ENCODE assay signal across 1 cellular context in the genomic region with DNA sequence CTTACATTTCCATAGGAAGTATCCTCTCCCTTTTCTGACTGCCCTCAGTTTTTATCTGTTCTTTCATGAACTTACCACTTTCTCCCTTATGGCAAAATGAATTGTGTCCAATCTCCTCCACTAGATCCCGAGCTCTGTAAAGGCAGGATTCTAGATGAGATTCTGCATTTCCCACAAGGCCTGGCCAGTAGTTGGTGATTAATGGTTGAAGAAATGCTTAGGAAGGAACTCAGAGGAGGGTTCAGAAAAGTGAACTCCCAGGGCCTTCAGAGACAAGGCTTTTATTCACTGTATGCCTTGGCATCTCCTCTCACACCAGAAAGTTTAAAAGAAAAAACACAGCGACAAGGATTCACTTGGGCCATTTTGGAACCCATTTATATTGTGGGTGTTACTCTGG.
TF ChIP-seq lines count a peak whose summit lies in the region.

No MANE protein-coding gene starts in this region.

TF ChIP-seq in K562, 482 proteins besides CTCF, POLR2A, EP300 and RAD21 (continued from another document):
- TF ChIP-seq, protein P1, sequence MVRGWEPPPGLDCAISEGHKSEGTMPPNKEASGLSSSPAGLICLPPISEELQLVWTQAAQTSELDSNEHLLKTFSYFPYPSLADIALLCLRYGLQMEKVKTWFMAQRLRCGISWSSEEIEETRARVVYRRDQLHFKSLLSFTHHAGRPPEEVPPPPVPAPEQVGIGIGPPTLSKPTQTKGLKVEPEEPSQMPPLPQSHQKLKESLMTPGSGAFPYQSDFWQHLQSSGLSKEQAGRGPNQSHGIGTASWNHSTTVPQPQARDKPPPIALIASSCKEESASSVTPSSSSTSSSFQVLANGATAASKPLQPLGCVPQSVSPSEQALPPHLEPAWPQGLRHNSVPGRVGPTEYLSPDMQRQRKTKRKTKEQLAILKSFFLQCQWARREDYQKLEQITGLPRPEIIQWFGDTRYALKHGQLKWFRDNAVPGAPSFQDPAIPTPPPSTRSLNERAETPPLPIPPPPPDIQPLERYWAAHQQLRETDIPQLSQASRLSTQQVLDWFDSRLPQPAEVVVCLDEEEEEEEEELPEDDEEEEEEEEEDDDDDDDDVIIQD (CRISPR knock-in tag; IDR thresholded peaks at IDR 0.05): no peak
- TF ChIP-seq HNRNPL (IDR thresholded peaks at IDR 0.05; ENCODE audit: low read depth, low read length) (no peak), TAF15 (IDR thresholded peaks at IDR 0.05; ENCODE audit: low read depth, low read length) (no peak), PHB (CRISPR knock-in tag; IDR thresholded peaks at IDR 0.05) (no peak), TCF7 (IDR thresholded peaks at IDR 0.05; ENCODE audit: borderline replicate concordance) (no peak), BDP1 (IDR thresholded peaks at IDR 0.05; ENCODE audit: insufficient read depth, insufficient read length) (no peak)
- TF ChIP-seq, protein P2, sequence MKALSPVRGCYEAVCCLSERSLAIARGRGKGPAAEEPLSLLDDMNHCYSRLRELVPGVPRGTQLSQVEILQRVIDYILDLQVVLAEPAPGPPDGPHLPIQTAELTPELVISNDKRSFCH (CRISPR knock-in tag; IDR thresholded peaks at IDR 0.05): no peak
- TF ChIP-seq, protein P2 (tag; IDR thresholded peaks at IDR 0.05): no peak
- TF ChIP-seq, protein P3, sequence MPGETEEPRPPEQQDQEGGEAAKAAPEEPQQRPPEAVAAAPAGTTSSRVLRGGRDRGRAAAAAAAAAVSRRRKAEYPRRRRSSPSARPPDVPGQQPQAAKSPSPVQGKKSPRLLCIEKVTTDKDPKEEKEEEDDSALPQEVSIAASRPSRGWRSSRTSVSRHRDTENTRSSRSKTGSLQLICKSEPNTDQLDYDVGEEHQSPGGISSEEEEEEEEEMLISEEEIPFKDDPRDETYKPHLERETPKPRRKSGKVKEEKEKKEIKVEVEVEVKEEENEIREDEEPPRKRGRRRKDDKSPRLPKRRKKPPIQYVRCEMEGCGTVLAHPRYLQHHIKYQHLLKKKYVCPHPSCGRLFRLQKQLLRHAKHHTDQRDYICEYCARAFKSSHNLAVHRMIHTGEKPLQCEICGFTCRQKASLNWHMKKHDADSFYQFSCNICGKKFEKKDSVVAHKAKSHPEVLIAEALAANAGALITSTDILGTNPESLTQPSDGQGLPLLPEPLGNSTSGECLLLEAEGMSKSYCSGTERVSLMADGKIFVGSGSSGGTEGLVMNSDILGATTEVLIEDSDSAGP (CRISPR knock-in tag; IDR thresholded peaks at IDR 0.05): no peak
- TF ChIP-seq, protein P4, sequence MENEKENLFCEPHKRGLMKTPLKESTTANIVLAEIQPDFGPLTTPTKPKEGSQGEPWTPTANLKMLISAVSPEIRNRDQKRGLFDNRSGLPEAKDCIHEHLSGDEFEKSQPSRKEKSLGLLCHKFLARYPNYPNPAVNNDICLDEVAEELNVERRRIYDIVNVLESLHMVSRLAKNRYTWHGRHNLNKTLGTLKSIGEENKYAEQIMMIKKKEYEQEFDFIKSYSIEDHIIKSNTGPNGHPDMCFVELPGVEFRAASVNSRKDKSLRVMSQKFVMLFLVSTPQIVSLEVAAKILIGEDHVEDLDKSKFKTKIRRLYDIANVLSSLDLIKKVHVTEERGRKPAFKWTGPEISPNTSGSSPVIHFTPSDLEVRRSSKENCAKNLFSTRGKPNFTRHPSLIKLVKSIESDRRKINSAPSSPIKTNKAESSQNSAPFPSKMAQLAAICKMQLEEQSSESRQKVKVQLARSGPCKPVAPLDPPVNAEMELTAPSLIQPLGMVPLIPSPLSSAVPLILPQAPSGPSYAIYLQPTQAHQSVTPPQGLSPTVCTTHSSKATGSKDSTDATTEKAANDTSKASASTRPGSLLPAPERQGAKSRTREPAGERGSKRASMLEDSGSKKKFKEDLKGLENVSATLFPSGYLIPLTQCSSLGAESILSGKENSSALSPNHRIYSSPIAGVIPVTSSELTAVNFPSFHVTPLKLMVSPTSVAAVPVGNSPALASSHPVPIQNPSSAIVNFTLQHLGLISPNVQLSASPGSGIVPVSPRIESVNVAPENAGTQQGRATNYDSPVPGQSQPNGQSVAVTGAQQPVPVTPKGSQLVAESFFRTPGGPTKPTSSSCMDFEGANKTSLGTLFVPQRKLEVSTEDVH (IDR thresholded peaks at IDR 0.05; ENCODE audit: low read depth, partially characterized antibody): no peak
- TF ChIP-seq, protein P5, sequence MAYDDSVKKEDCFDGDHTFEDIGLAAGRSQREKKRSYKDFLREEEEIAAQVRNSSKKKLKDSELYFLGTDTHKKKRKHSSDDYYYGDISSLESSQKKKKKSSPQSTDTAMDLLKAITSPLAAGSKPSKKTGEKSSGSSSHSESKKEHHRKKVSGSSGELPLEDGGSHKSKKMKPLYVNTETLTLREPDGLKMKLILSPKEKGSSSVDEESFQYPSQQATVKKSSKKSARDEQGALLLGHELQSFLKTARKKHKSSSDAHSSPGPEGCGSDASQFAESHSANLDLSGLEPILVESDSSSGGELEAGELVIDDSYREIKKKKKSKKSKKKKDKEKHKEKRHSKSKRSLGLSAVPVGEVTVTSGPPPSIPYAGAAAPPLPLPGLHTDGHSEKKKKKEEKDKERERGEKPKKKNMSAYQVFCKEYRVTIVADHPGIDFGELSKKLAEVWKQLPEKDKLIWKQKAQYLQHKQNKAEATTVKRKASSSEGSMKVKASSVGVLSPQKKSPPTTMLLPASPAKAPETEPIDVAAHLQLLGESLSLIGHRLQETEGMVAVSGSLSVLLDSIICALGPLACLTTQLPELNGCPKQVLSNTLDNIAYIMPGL (CRISPR knock-in tag; IDR thresholded peaks at IDR 0.05): no peak
